ENCODE assay signal across 19 cellular contexts in genomic region chr4:1881709-1882108, GRCh38. TPM values are rescaled to one million over a fixed set of nuclear protein-coding genes. Genes with fewer than 3 reads are reported as not detected.
DNase-seq lines count a peak whose midpoint lies in the region; ATAC-seq and TF ChIP-seq lines count a peak whose summit lies in the region.
"Had no signal": no experiment of that assay in that cellular context is flagged by ENCODE, and none has a peak within 500 bp of the region (broad histone marks: within the 10 kb centered on the region; RNA-seq: fewer than 3 reads in every experiment).

No MANE protein-coding gene starts in this region.

- DNase-seq in MCF 10A (ENCODE audit: unreplicated experiment): no peak
- no peak for DNase-seq in breast epithelium (ENCODE audit: low spot score in 2 of 2)
- peak; percentile 17 for DNase-seq in dermis blood vessel endothelial cell
- DNase-seq in transverse colon: peak; percentile 62
- no peak for DNase-seq in activated CD4-positive, CD25-positive, alpha-beta regulatory T cell treated with anti-CD3 and anti-CD28 coated beads, Interleukin-2, amount 50 U/mL, for 72 hours
- DNase-seq: activated CD4-positive, alpha-beta T cell treated with anti-CD3 and anti-CD28 coated beads, Interleukin-2, amount 50 U/mL, for 4 hours; brain microvascular endothelial cell; COR-L47; esophagus squamous epithelium; Karpas-422; left cardiac atrium; midbrain; NCI-H1105 treated with DMSO at 0.1 percent for 48 hours; NCI-H2081 treated with DMSO at 0.1 percent for 48 hours; NCI-H446 treated with DMSO at 0.1 percent for 48 hours; stimulated activated CD4-positive, alpha-beta T cell treated with anti-CD3 and anti-CD28 coated beads, Interleukin-4, amount 100 ng/mL, for 1 hour had no signal

- H3K27ac Mint-ChIP-seq in MCF 10A (ENCODE audit: low read depth, unreplicated experiment): peak overlapping the region; percentile 44

- H3K27ac ChIP-seq in breast epithelium: no peak overlapping the region
- peak overlapping the region; percentile 39 to 80 (median 62) for H3K27ac ChIP-seq in transverse colon
- H3K27ac ChIP-seq: brain microvascular endothelial cell, esophagus squamous epithelium had no signal

- TF ChIP-seq EP300 in transverse colon (IDR thresholded peaks at IDR 0.05; ENCODE audit: low read depth): no peak

- BruUV-seq in MCF 10A (replicated peaks; lab: Mats Ljungman, UMichigan): no TSS peak

- H3K36me3 ChIP-seq in breast epithelium (no peaks in the 10 kb centered on the region), Loucy (ENCODE audit: insufficient read depth, low read length) (no peaks in the 10 kb centered on the region), transverse colon (no peaks in the 10 kb centered on the region)
- H3K36me3 ChIP-seq: brain microvascular endothelial cell, esophagus squamous epithelium had no signal

- H3K36me3 Mint-ChIP-seq in MCF 10A (ENCODE audit: insufficient read depth, unreplicated experiment): no peaks in the 10 kb centered on the region

- no peaks in the 10 kb centered on the region for H3K9me3 Mint-ChIP-seq in MCF 10A (ENCODE audit: unreplicated experiment)

- TF ChIP-seq CTCF in MCF 10A (IDR thresholded peaks at IDR 0.05; ENCODE audit: unreplicated experiment) (no peak), breast epithelium (IDR thresholded peaks at IDR 0.05) (no peak), Loucy (conservative IDR thresholded peaks at IDR 0.05; ENCODE audit: low read length) (no peak), transverse colon (IDR thresholded peaks at IDR 0.05) (no peak)

- H3K4me3 ChIP-seq in breast epithelium: no peak overlapping the region
- H3K4me3 ChIP-seq in Loucy (ENCODE audit: low read length, poor library complexity, severe bottlenecking): no peak overlapping the region
- no peak overlapping the region for H3K4me3 ChIP-seq in transverse colon
- H3K4me3 ChIP-seq: esophagus squamous epithelium, smooth muscle cell had no signal

- H3F3A ChIP-seq in Loucy (ENCODE audit: low read depth): no peaks in the 10 kb centered on the region

- intact Hi-C loops in MCF 10A (cut with micrococcal nuclease): no loop called here
- intact Hi-C loops in breast epithelium (cut with DNase I; ENCODE audit: low total_unique reads): no loop called here
- intact Hi-C loops in transverse colon (cut with DNase I; ENCODE audit: low total_unique reads): no loop called here

- H2AFZ ChIP-seq in Loucy (ENCODE audit: low read length): no peak overlapping the region

- H3K4me1 Mint-ChIP-seq in MCF 10A (ENCODE audit: insufficient read depth, unreplicated experiment): peaks cover 27% of the 10 kb centered on the region

- no peaks in the 10 kb centered on the region for H3K27me3 Mint-ChIP-seq in MCF 10A (ENCODE audit: insufficient read depth, unreplicated experiment)

- TF ChIP-seq POLR2A in breast epithelium (IDR thresholded peaks at IDR 0.05): no peak
- TF ChIP-seq POLR2A in transverse colon (IDR thresholded peaks at IDR 0.05): peak; percentile 62

- POLR2A ChIA-PET in MCF 10A (lab: Yijun Ruan, JAX): interaction anchor here (0.6 to 1.3 kb wide), 3 partner anchors 11 to 387 kb away, joined by 3 to 4 read pairs (median 3); partner anchors contain the start of gene NSD2

- no peaks in the 10 kb centered on the region for H3K27me3 ChIP-seq in breast epithelium
- no peaks in the 10 kb centered on the region for H3K27me3 ChIP-seq in Loucy (ENCODE audit: insufficient read depth, low read length, poor library complexity, severe bottlenecking)
- no peaks in the 10 kb centered on the region for H3K27me3 ChIP-seq in transverse colon
- H3K27me3 ChIP-seq: brain microvascular endothelial cell, esophagus squamous epithelium had no signal

- H3K9me3 ChIP-seq in breast epithelium (no peaks in the 10 kb centered on the region), Loucy (ENCODE audit: insufficient read depth, low read depth, low read length) (no peaks in the 10 kb centered on the region), transverse colon (no peaks in the 10 kb centered on the region)
- H3K9me3 ChIP-seq: esophagus squamous epithelium had no signal

- H3K79me2 ChIP-seq in Loucy (ENCODE audit: insufficient read depth, low read length): peaks cover 99% of the 10 kb centered on the region

- H3K4me1 ChIP-seq in breast epithelium: no peaks in the 10 kb centered on the region
- H3K4me1 ChIP-seq in Loucy (ENCODE audit: insufficient read depth, low read length, poor library complexity, severe bottlenecking): peaks cover 16% of the 10 kb centered on the region
- peaks cover 3 to 64% (median 30%) of the 10 kb centered on the region in 4 donors for H3K4me1 ChIP-seq in transverse colon

- no peak overlapping the region for H3K9ac ChIP-seq in Loucy (ENCODE audit: low read depth, low read length, poor library complexity, severe bottlenecking)

- H4K20me1 ChIP-seq in Loucy (ENCODE audit: insufficient read depth, low read length, poor library complexity, severe bottlenecking): peaks cover 90% of the 10 kb centered on the region

- H3K9me2 ChIP-seq in Loucy (replicated peaks; ENCODE audit: low read depth, low read length): no peaks in the 10 kb centered on the region

- peak overlapping the region; percentile 2 for H3K4me2 ChIP-seq in Loucy (ENCODE audit: low read depth, low read length, poor library complexity, severe bottlenecking)
- H3K4me2 ChIP-seq: smooth muscle cell had no signal

- 20 to 37% methylated on average over 1 of the region's 1 CpG for WGBS in transverse colon (ENCODE audit: low coverage in 1 of 2), 2 donors

- in situ Hi-C loops in transverse colon (cut with MboI; ENCODE audit: low pct_ligation_motif_present in 1 of 4, low pct_unique_long_range_greater_than_20kb in 1 of 4, low sequenced_read_pairs in 3 of 4): no loop called here

- H3K4me3 Mint-ChIP-seq in MCF 10A (ENCODE audit: unreplicated experiment): no peak overlapping the region

- ATAC-seq in HG02885 (IDR thresholded peaks at IDR 0.05; ENCODE audit: poor library complexity, unreplicated experiment): no peak
- ATAC-seq: left cardiac atrium had no signal

- CTCF ChIA-PET in MCF 10A (lab: Yijun Ruan, JAX): interaction anchor here (2.9 kb wide), 1 partner anchor 18 kb away, joined by 11 read pairs; no protein-coding TSS in a partner anchor

RNA-seq across cellular contexts. Expression of gene NSD2, which starts 10.5 kb away (rescaled TPM):
- total RNA-seq in MCF 10A (2022): 100 and 109 TPM in 2 replicates
- total RNA-seq in breast epithelium: 10 to 100 TPM; 24.6 to 36.7 (median 30.8) TPM
- 66.0 and 102 TPM in 2 replicates for total RNA-seq in dermis blood vessel endothelial cell
- 100 to 1,000 TPM in 3 of 4 donors, 10 to 100 TPM in 1; 78.4 to 591 (median 158) TPM for total RNA-seq in transverse colon

RNA-seq across cellular contexts. Expression of gene LETM1, which starts 25.8 kb away (rescaled TPM):
- total RNA-seq in MCF 10A (2022): 85.0 and 86.3 TPM in 2 replicates
- total RNA-seq in breast epithelium: 10 to 100 TPM; 31.0 to 42.9 (median 32.5) TPM
- total RNA-seq in dermis blood vessel endothelial cell: 90.0 and 95.8 TPM in 2 replicates
- total RNA-seq in transverse colon: 100 to 1,000 TPM; 173 to 469 (median 243) TPM

Comparison
In these comparisons a context has a peak if more than half of its experiments do, and no peak if none do; other contexts are left out.
1. DNase-seq: peak in dermis blood vessel endothelial cell (single experiment) and transverse colon (single experiment); none in MCF 10A (single experiment), breast epithelium (0 of 2) and activated CD4-positive, CD25-positive, alpha-beta regulatory T cell treated with anti-CD3 and anti-CD28 coated beads, Interleukin-2, amount 50 U/mL, for 72 hours (single experiment).
2. H3K27ac ChIP-seq: peak in transverse colon (4 of 4); none in breast epithelium (0 of 2).